In genomic region chr1:203681739-203682138, GRCh38 we compare ENCODE assay signal across 13 cellular contexts. TPM values are rescaled to one million over a fixed set of nuclear protein-coding genes. Genes with fewer than 3 reads are reported as not detected.
A peak's percentile ranks its signal among the peaks of the same experiment; 100 is the strongest.
DNase-seq lines count a peak whose midpoint lies in the region; ATAC-seq, FAIRE-seq and TF ChIP-seq lines count a peak whose summit lies in the region.
"Had no signal": no experiment of that assay in that cellular context is flagged by ENCODE, and none has a peak within 500 bp of the region (broad histone marks: within the 10 kb centered on the region; RNA-seq: fewer than 3 reads in every experiment).

No MANE protein-coding gene starts in this region.

- H3K4me3 Mint-ChIP-seq in CD14-positive monocyte (no peak overlapping the region), natural killer cell (no peak overlapping the region)
- H3K4me3 Mint-ChIP-seq in activated naive CD8-positive, alpha-beta T cell, result no peak overlapping the region

- H3K4me1 Mint-ChIP-seq in CD14-positive monocyte (peaks cover 8% of the 10 kb centered on the region), natural killer cell (peaks cover 58 to 75% of the 10 kb centered on the region in 2 donors)
- H3K4me1 Mint-ChIP-seq in activated naive CD8-positive, alpha-beta T cell (ENCODE audit: low read depth), result peaks cover 40% of the 10 kb centered on the region

- H3K27ac Mint-ChIP-seq in CD14-positive monocyte (peak overlapping the region in 4 of 7 donors; percentile 31 to 85 (median 54)), natural killer cell (peak overlapping the region; percentile 89 to 91)
- peak overlapping the region; percentile 46 for H3K27ac Mint-ChIP-seq in activated naive CD8-positive, alpha-beta T cell

- DNase-seq in CD14-positive monocyte (ENCODE audit: low spot score) (no peak), HUDEP-2 (lab: John Stamatoyannopoulos, UW; ENCODE audit: unreplicated experiment in 76 of 76) (peak in 62 of 76 experiments; percentile 7 to 89 (median 52)), natural killer cell (no peak), NCI-H146 treated with DMSO at 0.1 percent for 48 hours (lab: John Stamatoyannopoulos, UW; ENCODE audit: unreplicated experiment) (no peak), GM19239 (ENCODE audit: insufficient read length, low spot score) (no peak), NCI-H1417 (lab: John Stamatoyannopoulos, UW) (no peak)
- DNase-seq: DMS 273 treated with DMSO at 0.1 percent for 48 hours, hippocampal formation, kidney glomerular epithelial cell, NCI-H1930, SJCRH30 had no signal

- H3K9me3 Mint-ChIP-seq in CD14-positive monocyte (no peaks in the 10 kb centered on the region), natural killer cell (no peaks in the 10 kb centered on the region)
- no peaks in the 10 kb centered on the region for H3K9me3 Mint-ChIP-seq in activated naive CD8-positive, alpha-beta T cell (ENCODE audit: low read depth)

- ATAC-seq in natural killer cell, result no peak

- no peak for TF ChIP-seq CTCF in CD14-positive monocyte (IDR thresholded peaks at IDR 0.05)
- TF ChIP-seq CTCF in natural killer cell (IDR thresholded peaks at IDR 0.05), result no peak

- H3K27me3 Mint-ChIP-seq in CD14-positive monocyte (ENCODE audit: low read depth in 3 of 3), result peaks cover 0 to 1% (median 0%) of the 10 kb centered on the region in 3 donors
- H3K27me3 Mint-ChIP-seq in activated naive CD8-positive, alpha-beta T cell, result no peaks in the 10 kb centered on the region
- no peaks in the 10 kb centered on the region for H3K27me3 Mint-ChIP-seq in natural killer cell (ENCODE audit: low read depth in 2 of 2)

- H3K36me3 Mint-ChIP-seq in CD14-positive monocyte, result peaks cover 57 to 85% of the 10 kb centered on the region in 2 donors
- H3K36me3 Mint-ChIP-seq in activated naive CD8-positive, alpha-beta T cell, result peaks cover 9% of the 10 kb centered on the region
- peaks cover 13% of the 10 kb centered on the region for H3K36me3 Mint-ChIP-seq in natural killer cell

- no peak for FAIRE-seq in GM19239 (lab: Jason Lieb, UNC)
- FAIRE-seq: H54 had no signal

- intact Hi-C loops in CD14-positive monocyte (cut with micrococcal nuclease) (loop anchor here in 1 of 2 donors (10.0 kb wide), 2 partner anchors 337 to 437 kb away; no protein-coding TSS in a partner anchor), natural killer cell (cut with micrococcal nuclease) (loop anchor here (1.0 kb wide), 1 partner anchor 7 kb away; no protein-coding TSS in a partner anchor)

RNA-seq across cellular contexts. Expression of gene ATP2B4, which starts 55.1 kb away (rescaled TPM):
- 10 to 100 TPM in 1 of 2 donors, 1 to 10 TPM in 1; 7.8 to 13.2 TPM for polyA plus RNA-seq in CD14-positive monocyte
- 100 to 1,000 TPM; 175 to 235 (median 196) TPM for total RNA-seq in natural killer cell

Comparison
In these comparisons a context has a peak if more than half of its experiments do, and no peak if none do; other contexts are left out.
1. DNase-seq: peak in HUDEP-2 (62 of 76); none in CD14-positive monocyte (single experiment), natural killer cell (single experiment), NCI-H146 treated with DMSO at 0.1 percent for 48 hours (single experiment), GM19239 (single experiment) and NCI-H1417 (0 of 3).
2. Peak in every context shown above with its lines, with median percentiles within 50 percentile points of each other: H3K27ac Mint-ChIP-seq.